ENCODE assay signal across 8 cellular contexts in genomic region chr20:45791668-45792512, GRCh38. TPM values are rescaled to one million over a fixed set of nuclear protein-coding genes. Genes with fewer than 3 reads are reported as not detected.
DNase-seq lines count a peak whose midpoint lies in the region; ATAC-seq and TF ChIP-seq lines count a peak whose summit lies in the region.

TSS of gene DNTTIP1 (plus strand) at chr20:45791954. CDS start at chr20:45792005, 51 bp downstream.
TSS of gene WFDC3 (minus strand) at chr20:45791883. CDS start at chr20:45789975, 1,908 bp downstream.

- DNase-seq in CD14-positive monocyte (ENCODE audit: low spot score) (peak; percentile 92), NCI-H82 (lab: John Stamatoyannopoulos, UW) (peak; percentile 95), lung microvascular endothelial cell (ENCODE audit: low read depth in 2 of 2) (peak; percentile 92 to 97)
- DNase-seq in activated CD8-positive, alpha-beta memory T cell treated with anti-CD3 and anti-CD28 coated beads for 1 hour (ENCODE audit: extremely low read depth in 1 of 2, low read depth in 1 of 2), result peak; percentile 65 to 82
- peak; percentile 75 for DNase-seq in effector CD8-positive, alpha-beta T cell (lab: John Stamatoyannopoulos, UW)
- peak; percentile 76 to 87 (median 79) for DNase-seq in stimulated activated CD4-positive, alpha-beta T cell treated with anti-CD3 and anti-CD28 coated beads, TNF-alpha, amount 100 ng/mL, for 24 hours (ENCODE audit: low read depth in 3 of 3)

- ATAC-seq in GM19395 (IDR thresholded peaks at IDR 0.05; ENCODE audit: unreplicated experiment), result peak; percentile 88
- peak; percentile 88 for ATAC-seq in HG03571 (IDR thresholded peaks at IDR 0.05; ENCODE audit: unreplicated experiment)

- peaks cover 14% of the 10 kb centered on the region for H3K4me1 Mint-ChIP-seq in CD14-positive monocyte

- TF ChIP-seq CTCF in CD14-positive monocyte (IDR thresholded peaks at IDR 0.05), result no peak

- H3K4me3 Mint-ChIP-seq in CD14-positive monocyte, result peak within 1 kb of the TSS; percentile 93 to 97

- peaks cover 29 to 34% of the 10 kb centered on the region in 2 donors for H3K36me3 Mint-ChIP-seq in CD14-positive monocyte

- H3K27ac Mint-ChIP-seq in CD14-positive monocyte, result peak within 1 kb of the TSS; percentile 97 to 99 (median 99)

- peaks cover 0 to 2% (median 2%) of the 10 kb centered on the region in 3 donors for H3K27me3 Mint-ChIP-seq in CD14-positive monocyte (ENCODE audit: low read depth in 3 of 3)

- H3K9me3 Mint-ChIP-seq in CD14-positive monocyte, result no peaks in the 10 kb centered on the region

- intact Hi-C loops in CD14-positive monocyte (cut with micrococcal nuclease), result loop anchor here (10.0 kb wide), 2 partner anchors 303 to 323 kb away; partner anchors contain the start of gene CD40 (in 1 of the 2)

RNA-seq across cellular contexts. Expression of gene DNTTIP1, which starts in this region (rescaled TPM):
- 100 to 1,000 TPM; 144 to 158 TPM for polyA plus RNA-seq in CD14-positive monocyte
- 14.4 and 15.1 TPM in 2 replicates for total RNA-seq in lung microvascular endothelial cell

RNA-seq across cellular contexts. Expression of gene WFDC3, which starts in this region (rescaled TPM):
- polyA plus RNA-seq in CD14-positive monocyte, result under 1 TPM in 1 of 2 donors, not detected in 1; 0.73 TPM
- total RNA-seq in lung microvascular endothelial cell, result not detected in 2 replicates

Comparison
In these comparisons a context has a peak if more than half of its experiments do, and no peak if none do; other contexts are left out.
1. Peak in every context shown above with its lines: DNase-seq and ATAC-seq.